Comparison of ENCODE assay signal across 8 cellular contexts in genomic region chr19:43820098-43820860, GRCh38. TPM values are rescaled to one million over a fixed set of nuclear protein-coding genes. Genes with fewer than 3 reads are reported as not detected.
DNase-seq lines count a peak whose midpoint lies in the region; ATAC-seq and TF ChIP-seq lines count a peak whose summit lies in the region.

No MANE protein-coding gene starts in this region.

- H3K9ac ChIP-seq in duodenal mucosa (ENCODE audit: low read depth in 1 of 2, low read length in 2 of 2), result no peak overlapping the region

- H3K4me1 ChIP-seq in CD8-positive, alpha-beta T cell (ENCODE audit: insufficient read depth, low read length), result no peaks in the 10 kb centered on the region
- H3K4me1 ChIP-seq in duodenal mucosa (ENCODE audit: control insufficient read depth in 1 of 2, insufficient read depth in 2 of 2, low read length in 2 of 2) (peaks cover 4 to 12% of the 10 kb centered on the region in 2 donors), thyroid gland (peaks cover 0 to 4% of the 10 kb centered on the region in 2 donors)

- POLR2A ChIA-PET in CD8-positive, alpha-beta T cell (lab: Charles Lee), result no interaction called here

- H3K36me3 ChIP-seq in CD8-positive, alpha-beta T cell (ENCODE audit: insufficient read depth, low read length), result no peaks in the 10 kb centered on the region
- H3K36me3 ChIP-seq in duodenal mucosa (ENCODE audit: control insufficient read depth in 1 of 2, insufficient read depth in 2 of 2, low read length in 2 of 2) (no peaks in the 10 kb centered on the region), thyroid gland (no peaks in the 10 kb centered on the region)

- peaks cover 4% of the 10 kb centered on the region for H3K27me3 ChIP-seq in CD8-positive, alpha-beta T cell (ENCODE audit: insufficient read depth, low read length)
- peaks cover 7 to 23% of the 10 kb centered on the region in 2 donors for H3K27me3 ChIP-seq in duodenal mucosa (ENCODE audit: control insufficient read depth in 1 of 2, insufficient read depth in 2 of 2, low read length in 2 of 2)
- no peaks in the 10 kb centered on the region for H3K27me3 ChIP-seq in thyroid gland

- peak overlapping the region; percentile 83 for H3K4me3 Mint-ChIP-seq in CD8-positive, alpha-beta T cell

- no peaks in the 10 kb centered on the region for H3K9me3 ChIP-seq in CD8-positive, alpha-beta T cell (ENCODE audit: low read length)
- no peaks in the 10 kb centered on the region for H3K9me3 ChIP-seq in duodenal mucosa (ENCODE audit: control insufficient read depth in 1 of 2, low read length in 2 of 2)
- H3K9me3 ChIP-seq in thyroid gland, result no peaks in the 10 kb centered on the region

- peak in 1 of 7 experiments; percentile 51 for DNase-seq in CD8-positive, alpha-beta T cell
- DNase-seq in mucosa of gallbladder (ENCODE audit: low spot score) (peak; percentile 19), thyroid gland (peak; percentile 30), NCI-H1092 (lab: John Stamatoyannopoulos, UW) (no peak), NOMO-1 treated with dmso at 0.1 percent for 144 hours (lab: John Stamatoyannopoulos, UW; ENCODE audit: unreplicated experiment) (no peak)

- CTCF ChIA-PET in CD8-positive, alpha-beta T cell (lab: Charles Lee), result no interaction called here

- peaks cover 9% of the 10 kb centered on the region for H3K4me1 Mint-ChIP-seq in CD8-positive, alpha-beta T cell (ENCODE audit: low read depth)

- WGBS in thyroid gland, 2 donors, result 16 to 18% methylated on average over 38 to 47 of the region's 47 CpGs

- TF ChIP-seq CTCF in CD8-positive, alpha-beta T cell (IDR thresholded peaks at IDR 0.05), result no peak
- TF ChIP-seq CTCF in WI38 (IDR thresholded peaks at IDR 0.05; ENCODE audit: low read depth, low read length) (no peak), thyroid gland (IDR thresholded peaks at IDR 0.05) (no peak)

- H3K9me3 Mint-ChIP-seq in CD8-positive, alpha-beta T cell, result no peaks in the 10 kb centered on the region

- H3K4me3 ChIP-seq in CD8-positive, alpha-beta T cell (ENCODE audit: low read depth, low read length), result peak overlapping the region; percentile 43
- H3K4me3 ChIP-seq in WI38 (ENCODE audit: low read depth, low read length) (0 out of 2 replicates have a peak overlapping the region, but pooled peaks have one; percentile 3), duodenal mucosa (ENCODE audit: low read depth in 1 of 2, low read length in 2 of 2) (peak overlapping the region; percentile 57 to 67), thyroid gland (replicated peaks in 1 of 3) (peak overlapping the region in 2 of 3 donors; percentile 10 to 23)

- no peak overlapping the region for H3K27ac ChIP-seq in CD8-positive, alpha-beta T cell (ENCODE audit: low read depth, low read length)
- H3K27ac ChIP-seq in duodenal mucosa (ENCODE audit: low read depth, low read length), result no peak overlapping the region
- H3K27ac ChIP-seq in thyroid gland, result no peak overlapping the region

- ATAC-seq in CD8-positive, alpha-beta T cell, result peak; percentile 48
- no peak for ATAC-seq in HG03139 (IDR thresholded peaks at IDR 0.05; ENCODE audit: unreplicated experiment)

- no peak overlapping the region for H3K27ac Mint-ChIP-seq in CD8-positive, alpha-beta T cell

- H3K36me3 Mint-ChIP-seq in CD8-positive, alpha-beta T cell, result no peaks in the 10 kb centered on the region

- intact Hi-C loops in CD8-positive, alpha-beta T cell (cut with DNase I, micrococcal nuclease), result loop anchor here in 1 of 2 experiments (5.0 kb wide), 1 partner anchor 272 kb away; the partner anchor contains the start of gene ZNF224
- intact Hi-C loops in thyroid gland (cut with DNase I), result no loop called here

- peaks cover 44% of the 10 kb centered on the region for H3K27me3 Mint-ChIP-seq in CD8-positive, alpha-beta T cell (ENCODE audit: low read depth)

- no peak for TF ChIP-seq POLR2A in thyroid gland (IDR thresholded peaks at IDR 0.05)

RNA-seq across cellular contexts. Expression of gene ZNF283, which starts 6.8 kb away (rescaled TPM):
- total RNA-seq in CD8-positive, alpha-beta T cell, result 1 to 10 TPM; 1.3 to 1.4 TPM
- total RNA-seq in mucosa of gallbladder (10.3 TPM), thyroid gland (10 to 100 TPM in 3 of 4 donors, 1 to 10 TPM in 1; 9.9 to 29.1 (median 18.9) TPM)

RNA-seq across cellular contexts. Expression of gene LYPD5, which starts 18.0 kb away (rescaled TPM):
- total RNA-seq in CD8-positive, alpha-beta T cell, result not detected
- total RNA-seq in mucosa of gallbladder, result 1.6 TPM
- 1 to 10 TPM; 1.6 to 7.6 (median 2.5) TPM for total RNA-seq in thyroid gland

RNA-seq across cellular contexts. Expression of gene KCNN4, which starts 39.5 kb away (rescaled TPM):
- total RNA-seq in CD8-positive, alpha-beta T cell, result 10 to 100 TPM; 14.6 to 15.5 TPM
- total RNA-seq in mucosa of gallbladder (10.5 TPM), thyroid gland (1 to 10 TPM in 2 of 4 donors, under 1 TPM in 2; 0.29 to 1.7 (median 1.0) TPM)

Comparison
In these comparisons a context has a peak if more than half of its experiments do, and no peak if none do; other contexts are left out.
1. DNase-seq: peak in mucosa of gallbladder (single experiment) and thyroid gland (2 of 2); none in NCI-H1092 (single experiment) and NOMO-1 treated with dmso at 0.1 percent for 144 hours (single experiment).
2. H3K4me3 ChIP-seq: peak in every context shown above with its lines; median percentile 62 in duodenal mucosa; 43 in CD8-positive, alpha-beta T cell; 16 in thyroid gland; 3 in WI38.